ENCODE assay signal across 21 cellular contexts in the genomic region with DNA sequence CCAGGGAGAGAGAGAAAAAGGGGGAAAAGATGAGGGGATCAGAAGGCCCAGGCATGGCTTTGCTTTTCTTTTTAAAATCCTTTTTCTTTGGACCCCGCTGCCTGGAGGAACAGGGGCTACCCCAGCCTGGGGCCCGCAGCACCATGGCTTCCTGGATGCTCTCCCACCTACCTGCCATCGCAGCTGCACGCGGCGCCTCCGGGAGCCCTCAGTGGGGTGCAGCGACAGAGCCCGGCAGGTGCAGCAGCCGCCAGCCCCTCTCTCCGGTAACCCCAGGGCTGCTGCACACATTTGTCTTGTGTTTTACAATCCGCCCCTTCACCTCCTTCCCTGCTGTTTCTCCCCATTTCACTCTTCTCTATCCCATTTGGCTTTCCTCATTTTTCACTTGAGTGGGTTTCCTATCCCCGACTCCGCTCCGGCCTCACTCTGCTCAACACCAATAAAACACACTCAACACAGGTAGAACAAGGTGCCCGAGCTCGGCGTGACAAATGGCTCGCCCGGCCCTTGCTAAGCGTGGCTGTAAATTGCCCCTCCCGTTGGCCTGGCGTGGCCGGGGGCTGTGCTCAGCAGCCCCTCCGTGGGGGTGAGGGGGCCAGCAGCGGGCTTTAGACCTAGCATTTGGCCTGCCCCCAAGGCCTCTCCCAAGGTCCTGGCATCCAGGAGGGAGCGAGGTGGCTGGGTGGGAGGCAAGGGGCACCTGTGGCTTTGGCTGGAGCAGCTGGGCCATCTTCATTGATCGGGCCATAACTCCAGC.
"Had no signal": no experiment of that assay in that cellular context is flagged by ENCODE, and none has a peak within 500 bp of the region (broad histone marks: within the 10 kb centered on the region; RNA-seq: fewer than 3 reads in every experiment).

No MANE protein-coding gene starts in this region.

- H3K27me3 ChIP-seq: colonic mucosa, gastrocnemius medialis, ovary, right lobe of liver had no signal

- H3K27ac ChIP-seq: colonic mucosa, gastrocnemius medialis, heart right ventricle, ovary, right lobe of liver, stomach had no signal

- H3K4me3 ChIP-seq: colonic mucosa, gastrocnemius medialis, heart right ventricle, ovary, right lobe of liver, stomach had no signal

- FAIRE-seq: endothelial cell of umbilical vein, islet of Langerhans had no signal

- ATAC-seq: gastrocnemius medialis; heart right ventricle; left lobe of liver; naive thymus-derived CD4-positive, alpha-beta T cell; right lobe of liver; stimulated activated naive B cell treated with anti-CD40 and anti-IgM and Interleukin-4, amounts not matched to agents 10 μg/mL and 1 μg/mL and 100 μg/mL, for 72 hours had no signal

- H3K4me1 ChIP-seq: colonic mucosa, right lobe of liver had no signal

- H3K36me3 ChIP-seq: colonic mucosa, gastrocnemius medialis, heart right ventricle, ovary, right lobe of liver, stomach had no signal

- H3K9me3 ChIP-seq: colonic mucosa, gastrocnemius medialis, heart right ventricle, ovary, right lobe of liver, stomach had no signal

- DNase-seq: colonic mucosa; effector CD4-positive, alpha-beta T cell; endodermal cell; erythroblast; gastrocnemius medialis; heart right ventricle; hypothalamus; kidney glomerular epithelial cell; mammary epithelial cell; naive thymus-derived CD4-positive, alpha-beta T cell; nucleus accumbens; ovary; right lobe of liver; stimulated activated CD4-positive, alpha-beta T cell treated with anti-CD3 and anti-CD28 coated beads, Interleukin-2, amount 100 ng/mL, for 24 hours; stimulated activated CD4-positive, alpha-beta T cell treated with anti-CD3 and anti-CD28 coated beads, Interleukin-4, amount 100 ng/mL, for 4 hours; stimulated activated naive B cell treated with anti-CD40 and anti-IgM and Interleukin-4, amounts not matched to agents 10 μg/mL and 1 μg/mL and 100 μg/mL, for 72 hours; stomach; trophoblast cell had no signal
